In genomic region chr16:27800817-27801216, GRCh38 we compare ENCODE assay signal across 24 cellular contexts.
DNase-seq lines count a peak whose midpoint lies in the region; ATAC-seq, FAIRE-seq and TF ChIP-seq lines count a peak whose summit lies in the region.
"Had no signal": no experiment of that assay in that cellular context is flagged by ENCODE, and none has a peak within 500 bp of the region (broad histone marks: within the 10 kb centered on the region; RNA-seq: fewer than 3 reads in every experiment).

No MANE protein-coding gene starts in this region.

- no peaks in the 10 kb centered on the region for H3K36me3 ChIP-seq in H1 (ENCODE audit: control insufficient read depth in 2 of 4, insufficient read depth in 4 of 4, low read length in 3 of 4)
- H3K36me3 ChIP-seq: BE2C; BLaER1 treated with 17β-estradiol and CSF1 and Interleukin-3, amounts not matched to agents 10 nM and 100 nM had no signal

- CTCF ChIA-PET in A549 (lab: Yijun Ruan, JAX), result no interaction called here
- CTCF ChIA-PET in H1 (lab: Charles Lee; ENCODE audit: partially characterized antibody), result interaction anchor here (1.2 to 4.1 kb wide), 5 partner anchors 9 to 67 kb away, joined by 3 to 15 read pairs (median 11); no protein-coding TSS in a partner anchor

- no peak overlapping the region for H2BK120ac ChIP-seq in H1 (replicated peaks; ENCODE audit: low read depth, low read length)

- H3K4ac ChIP-seq in H1 (replicated peaks; ENCODE audit: insufficient read length, low read depth, low read length), result no peak overlapping the region

- no peak overlapping the region for H3K4me2 ChIP-seq in A549
- no peak overlapping the region for H3K4me2 ChIP-seq in H1 (ENCODE audit: insufficient read depth in 1 of 2, low read depth in 2 of 2, low read length in 2 of 2)
- H3K4me2 ChIP-seq: BLaER1 treated with 17β-estradiol and CSF1 and Interleukin-3, amounts not matched to agents 10 nM and 100 nM had no signal

- no peak overlapping the region for H2AK5ac ChIP-seq in H1 (ENCODE audit: low read depth, low read length)

- TF ChIP-seq RAD21 in A549 (conservative IDR thresholded peaks at IDR 0.05 in 1 of 2, IDR thresholded peaks at IDR 0.05 in 1 of 2), result no peak
- TF ChIP-seq RAD21 in H1 (IDR thresholded peaks at IDR 0.05 in 1 of 2, conservative IDR thresholded peaks at IDR 0.05 in 1 of 2; ENCODE audit: low read depth in 2 of 2, low read length in 2 of 2), result no peak

- peak overlapping the region; percentile 61; the same call in 1 of the 2 replicates for H2BK20ac ChIP-seq in H1 (ENCODE audit: low read length)

- H3K9me3 ChIP-seq in A549, result no peaks in the 10 kb centered on the region
- no peaks in the 10 kb centered on the region for H3K9me3 ChIP-seq in H1 (ENCODE audit: insufficient read depth in 2 of 2, low read depth in 1 of 2, low read length in 1 of 2)
- H3K9me3 ChIP-seq: BE2C; BLaER1 treated with 17β-estradiol and CSF1 and Interleukin-3, amounts not matched to agents 10 nM and 100 nM had no signal

- H3K4me1 ChIP-seq in A549, result no peaks in the 10 kb centered on the region
- peaks cover 0 to 4% (median 1%) of the 10 kb centered on the region in 4 experiments; a peak in 3 of 7 replicates for H3K4me1 ChIP-seq in H1 (replicated peaks in 1 of 4; ENCODE audit: control insufficient read depth in 3 of 4, insufficient read depth in 4 of 4, low read length in 3 of 4)
- H3K4me1 ChIP-seq: BE2C had no signal

- FAIRE-seq in A549 (lab: Jason Lieb, UNC), result no peak
- FAIRE-seq in H1 (lab: Jason Lieb, UNC), result no peak
- FAIRE-seq: A204.1, D721Med, G401.6, GM12878, GM19239 had no signal

- TF ChIP-seq POLR2A in A549 (IDR thresholded peaks at IDR 0.05; ENCODE audit: low read length), result no peak
- TF ChIP-seq POLR2A in H1 (IDR thresholded peaks at IDR 0.05; ENCODE audit: control extremely low read depth in 1 of 2, low read depth in 2 of 2, low read length in 2 of 2), result no peak

- peaks cover 6% of the 10 kb centered on the region for H3K23me2 ChIP-seq in H1 (ENCODE audit: low read depth, low read length)

- TF ChIP-seq CTCF in A549 (IDR thresholded peaks at IDR 0.05), result no peak
- TF ChIP-seq CTCF in H1 (IDR thresholded peaks at IDR 0.05; ENCODE audit: control extremely low read depth in 1 of 3, insufficient read depth in 1 of 3, low read depth in 1 of 3, low read length in 3 of 3), result no peak

- no peak overlapping the region for H3K14ac ChIP-seq in H1 (ENCODE audit: insufficient read length)

- POLR2A ChIA-PET in A549 (lab: Yijun Ruan, JAX) (no interaction called here), H1 (lab: Charles Lee; ENCODE audit: partially characterized antibody) (interaction anchor here (1.5 kb wide), 1 partner anchor 11 kb away, joined by 3 read pairs; no protein-coding TSS in a partner anchor)

- no peak overlapping the region for H3K18ac ChIP-seq in H1 (ENCODE audit: extremely low read depth, low read length)

- H3K27me3 ChIP-seq in H1 (replicated peaks in 1 of 4; ENCODE audit: control insufficient read depth in 3 of 4, extremely low read depth in 1 of 4, insufficient read depth in 3 of 4, low read length in 3 of 4), result no peaks in the 10 kb centered on the region; a peak in 1 of 7 replicates
- H3K27me3 ChIP-seq: BE2C; BLaER1 treated with 17β-estradiol and CSF1 and Interleukin-3, amounts not matched to agents 10 nM and 100 nM had no signal

- H3K9ac ChIP-seq in H1 (replicated peaks in 1 of 4; ENCODE audit: extremely low read depth in 1 of 4, low read depth in 3 of 4, low read length in 3 of 4), result no peak overlapping the region
- H3K9ac ChIP-seq: BLaER1 treated with 17β-estradiol and CSF1 and Interleukin-3, amounts not matched to agents 10 nM and 100 nM; GM23248 had no signal

- H4K8ac ChIP-seq in H1 (ENCODE audit: extremely low read depth, insufficient read depth, low read length), result no peak overlapping the region

- DNase-seq in NCI-H2171 treated with DMSO at 0.1 percent for 48 hours (lab: John Stamatoyannopoulos, UW) (peak; percentile 62), NCI-H2171 (lab: John Stamatoyannopoulos, UW) (no peak), A549 (ENCODE audit: low read depth in 1 of 2, low spot score in 1 of 2) (no peak), H1 (ENCODE audit: low read depth in 1 of 2, low spot score in 2 of 2) (no peak), anterior cingulate cortex (lab: John Stamatoyannopoulos, UW) (no peak), GF-D8 (lab: John Stamatoyannopoulos, UW) (no peak)
- DNase-seq: ACHN; AML-193; BE2C; CD4-positive, alpha-beta T cell; CD8-positive, alpha-beta memory T cell; DMS 273 treated with DMSO at 0.1 percent for 48 hours; DMS53; DND-41; H9 had no signal

- no peak overlapping the region for H2BK12ac ChIP-seq in H1 (ENCODE audit: low read depth, low read length)

- no peak overlapping the region for H2BK15ac ChIP-seq in H1 (ENCODE audit: low read length)

- TF ChIP-seq EP300 in A549 (IDR thresholded peaks at IDR 0.05) (no peak), H1 (IDR thresholded peaks at IDR 0.05; ENCODE audit: borderline replicate concordance in 1 of 2, low read depth in 2 of 2, low read length in 2 of 2) (no peak)

- WGBS in A549 (ENCODE audit: missing lambda C conversion rate), result 35% methylated on average over 9 of the region's 9 CpGs
- WGBS in H1 (ENCODE audit: extremely low coverage in 1 of 2, insufficient coverage in 1 of 2, insufficient read length in 1 of 2, insufficient replicate concordance in 2 of 2, low coverage in 1 of 2, low lambda C conversion rate in 2 of 2, missing lambda C conversion rate in 1 of 2), 2 experiments, result 81% methylated on average over 9 of the region's 9 CpGs; no CpG with 5 or more reads in 1 of the 2 experiments

- no peak for ATAC-seq in A549
- ATAC-seq: GM12878, HCT116 had no signal

- H3K4me3 ChIP-seq in A549, result no peak overlapping the region
- H3K4me3 ChIP-seq in H1 (ENCODE audit: extremely low read depth in 1 of 4, insufficient read depth in 2 of 4, low read depth in 3 of 4, low read length in 4 of 4), result no peak overlapping the region
- H3K4me3 ChIP-seq: BLaER1 treated with 17β-estradiol and CSF1 and Interleukin-3, amounts not matched to agents 10 nM and 100 nM; GM12878; GM23248 had no signal

- H3K79me2 ChIP-seq in H1 (ENCODE audit: control insufficient read depth in 1 of 2, insufficient read depth in 2 of 2, low read length in 2 of 2), result no peaks in the 10 kb centered on the region

- no peak overlapping the region for H3K27ac ChIP-seq in A549
- no peak overlapping the region for H3K27ac ChIP-seq in H1 (ENCODE audit: low read depth, low read length)
- H3K27ac ChIP-seq: 22Rv1; BLaER1 treated with 17β-estradiol and CSF1 and Interleukin-3, amounts not matched to agents 10 nM and 100 nM; GM23248 had no signal

- H3K79me1 ChIP-seq in H1 (ENCODE audit: low read depth, low read length), result no peaks in the 10 kb centered on the region

- H4K20me1 ChIP-seq in H1 (replicated peaks in 1 of 2; ENCODE audit: control insufficient read depth in 1 of 2, insufficient read depth in 2 of 2, low read length in 2 of 2), result peaks cover 0 to 1% of the 10 kb centered on the region in 2 experiments

- H3K56ac ChIP-seq in H1 (replicated peaks; ENCODE audit: insufficient read length, low read depth, low read length), result no peak overlapping the region

- no peak overlapping the region for H4K5ac ChIP-seq in H1 (ENCODE audit: insufficient read length, low read depth, low read length)

- H3K23ac ChIP-seq in H1 (ENCODE audit: insufficient read length), result no peak overlapping the region

- H2AFZ ChIP-seq in H1 (ENCODE audit: low read length), result no peak overlapping the region
- H2AFZ ChIP-seq: GM23248 had no signal

- H2BK5ac ChIP-seq in H1 (ENCODE audit: low read depth, low read length), result no peak overlapping the region

- no peak overlapping the region for H4K91ac ChIP-seq in H1 (replicated peaks; ENCODE audit: insufficient read length, low read length)

TF ChIP-seq in A549, 52 proteins besides CTCF, POLR2A, EP300 and RAD21:
- peak; percentile 73 for TF ChIP-seq ZFP36 (IDR thresholded peaks at IDR 0.05; ENCODE audit: borderline replicate concordance, partially characterized antibody)
- TF ChIP-seq ELK1 (IDR thresholded peaks at IDR 0.05; ENCODE audit: low read depth, low read length), result no peak

TF ChIP-seq in H1, 55 proteins besides CTCF, POLR2A, EP300 and RAD21 (continues in another document):
- no peak for TF ChIP-seq ASH2L (IDR thresholded peaks at IDR 0.05; ENCODE audit: low read length)
- no peak for TF ChIP-seq CTBP2 (IDR thresholded peaks at IDR 0.05; ENCODE audit: borderline replicate concordance, insufficient read depth, insufficient read length, low read length)
- TF ChIP-seq CHD1 (IDR thresholded peaks at IDR 0.05; ENCODE audit: low read depth, low read length), result no peak
- TF ChIP-seq SP4 (IDR thresholded peaks at IDR 0.05; ENCODE audit: low read length), result no peak
- no peak for TF ChIP-seq ATF3 (IDR thresholded peaks at IDR 0.05; ENCODE audit: insufficient read depth, low read depth, low read length)
- TF ChIP-seq TCF12 (IDR thresholded peaks at IDR 0.05; ENCODE audit: low read depth, low read length), result no peak
- TF ChIP-seq JUND (IDR thresholded peaks at IDR 0.05; ENCODE audit: low read length), result no peak
- no peak for TF ChIP-seq YY1 (IDR thresholded peaks at IDR 0.05; ENCODE audit: low read depth, low read length)
- no peak for TF ChIP-seq POU5F1 (IDR thresholded peaks at IDR 0.05; ENCODE audit: low read depth, low read length)
